Comparison of ENCODE assay signal across 1 cellular context in the genomic region with DNA sequence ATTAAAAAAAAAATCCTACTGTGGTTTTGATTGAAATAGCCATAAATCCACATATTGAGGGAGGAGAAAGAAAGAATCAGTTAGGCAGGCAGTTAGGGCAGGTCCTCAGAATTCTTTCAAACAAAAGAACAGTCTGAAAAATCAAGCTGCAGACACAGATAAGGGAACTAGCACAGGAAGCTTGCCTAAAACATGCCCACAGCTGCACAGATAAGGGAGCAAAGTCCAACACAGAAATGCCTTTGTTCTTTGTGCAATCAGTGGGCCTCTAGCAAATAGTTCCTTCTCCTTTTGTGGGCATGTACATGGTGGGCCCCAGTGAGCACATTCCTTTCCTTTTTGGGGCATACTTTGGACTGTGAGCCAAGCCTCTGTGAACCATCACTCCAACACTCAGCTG.
A peak's percentile ranks its signal among the peaks of the same experiment; 100 is the strongest.
TF ChIP-seq lines count a peak whose summit lies in the region.

No MANE protein-coding gene starts in this region.

TF ChIP-seq in K562, 482 proteins besides CTCF, POLR2A, EP300 and RAD21 (continued from another document):
- TF ChIP-seq PURB (CRISPR knock-in tag; IDR thresholded peaks at IDR 0.05; ENCODE audit: low read depth): no peak
- no peak for TF ChIP-seq PRDM10 (IDR thresholded peaks at IDR 0.05; ENCODE audit: partially characterized antibody)
- peak; percentile 49; the same call in 1 of the 2 replicates for TF ChIP-seq ETV1 (tag; conservative IDR thresholded peaks at IDR 0.05; ENCODE audit: low read depth)
- peak; percentile 65 for TF ChIP-seq TEAD4 (IDR thresholded peaks at IDR 0.05; ENCODE audit: low read length)
- no peak for TF ChIP-seq TEAD4 (CRISPR knock-in tag; IDR thresholded peaks at IDR 0.05; ENCODE audit: borderline replicate concordance)
- no peak for TF ChIP-seq ZKSCAN1 (IDR thresholded peaks at IDR 0.05; ENCODE audit: low read depth, low read length)
- TF ChIP-seq USF2 (CRISPR knock-in tag; IDR thresholded peaks at IDR 0.05): no peak
- TF ChIP-seq NR3C1 (CRISPR knock-in tag; IDR thresholded peaks at IDR 0.05): no peak
- TF ChIP-seq BRCA1 (IDR thresholded peaks at IDR 0.05): no peak
- TF ChIP-seq BRCA1 (CRISPR knock-in tag; IDR thresholded peaks at IDR 0.05): no peak
- TF ChIP-seq MYNN (IDR thresholded peaks at IDR 0.05): no peak
- TF ChIP-seq MYNN (CRISPR knock-in tag; IDR thresholded peaks at IDR 0.05): no peak
- peak; percentile 63 for TF ChIP-seq ARID1B (IDR thresholded peaks at IDR 0.05)
- no peak for TF ChIP-seq NFRKB (IDR thresholded peaks at IDR 0.05; ENCODE audit: low read depth)
- 0 out of 2 replicates have a peak, but pooled peaks have one; percentile 27 for TF ChIP-seq SMAD4 (CRISPR knock-in tag; conservative IDR thresholded peaks at IDR 0.05)
- TF ChIP-seq SOX6 (IDR thresholded peaks at IDR 0.05): peak; percentile 90
- no peak for TF ChIP-seq ZNF324 (CRISPR knock-in tag; IDR thresholded peaks at IDR 0.05)
- no peak for TF ChIP-seq SLC30A9 (CRISPR knock-in tag; IDR thresholded peaks at IDR 0.05)
- peak; percentile 91 to 92 for TF ChIP-seq TRIM24 (IDR thresholded peaks at IDR 0.05)
- peak; percentile 40; the same call in 1 of the 2 replicates for TF ChIP-seq DPF2 (IDR thresholded peaks at IDR 0.05)
- no peak for TF ChIP-seq ZHX1 (conservative IDR thresholded peaks at IDR 0.05; ENCODE audit: low read length)
- TF ChIP-seq STAT5A (IDR thresholded peaks at IDR 0.05; ENCODE audit: borderline replicate concordance, low read length): no peak
- TF ChIP-seq, protein P1, sequence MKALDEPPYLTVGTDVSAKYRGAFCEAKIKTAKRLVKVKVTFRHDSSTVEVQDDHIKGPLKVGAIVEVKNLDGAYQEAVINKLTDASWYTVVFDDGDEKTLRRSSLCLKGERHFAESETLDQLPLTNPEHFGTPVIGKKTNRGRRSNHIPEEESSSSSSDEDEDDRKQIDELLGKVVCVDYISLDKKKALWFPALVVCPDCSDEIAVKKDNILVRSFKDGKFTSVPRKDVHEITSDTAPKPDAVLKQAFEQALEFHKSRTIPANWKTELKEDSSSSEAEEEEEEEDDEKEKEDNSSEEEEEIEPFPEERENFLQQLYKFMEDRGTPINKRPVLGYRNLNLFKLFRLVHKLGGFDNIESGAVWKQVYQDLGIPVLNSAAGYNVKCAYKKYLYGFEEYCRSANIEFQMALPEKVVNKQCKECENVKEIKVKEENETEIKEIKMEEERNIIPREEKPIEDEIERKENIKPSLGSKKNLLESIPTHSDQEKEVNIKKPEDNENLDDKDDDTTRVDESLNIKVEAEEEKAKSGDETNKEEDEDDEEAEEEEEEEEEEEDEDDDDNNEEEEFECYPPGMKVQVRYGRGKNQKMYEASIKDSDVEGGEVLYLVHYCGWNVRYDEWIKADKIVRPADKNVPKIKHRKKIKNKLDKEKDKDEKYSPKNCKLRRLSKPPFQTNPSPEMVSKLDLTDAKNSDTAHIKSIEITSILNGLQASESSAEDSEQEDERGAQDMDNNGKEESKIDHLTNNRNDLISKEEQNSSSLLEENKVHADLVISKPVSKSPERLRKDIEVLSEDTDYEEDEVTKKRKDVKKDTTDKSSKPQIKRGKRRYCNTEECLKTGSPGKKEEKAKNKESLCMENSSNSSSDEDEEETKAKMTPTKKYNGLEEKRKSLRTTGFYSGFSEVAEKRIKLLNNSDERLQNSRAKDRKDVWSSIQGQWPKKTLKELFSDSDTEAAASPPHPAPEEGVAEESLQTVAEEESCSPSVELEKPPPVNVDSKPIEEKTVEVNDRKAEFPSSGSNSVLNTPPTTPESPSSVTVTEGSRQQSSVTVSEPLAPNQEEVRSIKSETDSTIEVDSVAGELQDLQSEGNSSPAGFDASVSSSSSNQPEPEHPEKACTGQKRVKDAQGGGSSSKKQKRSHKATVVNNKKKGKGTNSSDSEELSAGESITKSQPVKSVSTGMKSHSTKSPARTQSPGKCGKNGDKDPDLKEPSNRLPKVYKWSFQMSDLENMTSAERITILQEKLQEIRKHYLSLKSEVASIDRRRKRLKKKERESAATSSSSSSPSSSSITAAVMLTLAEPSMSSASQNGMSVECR (CRISPR knock-in tag; IDR thresholded peaks at IDR 0.05): no peak
- peak; percentile 96 for TF ChIP-seq TRIM28 (IDR thresholded peaks at IDR 0.05)
- TF ChIP-seq MITF (IDR thresholded peaks at IDR 0.05): no peak
- TF ChIP-seq ZFP30 (CRISPR knock-in tag; IDR thresholded peaks at IDR 0.05; ENCODE audit: borderline replicate concordance): no peak
- peak in 1 of 2 experiments; percentile 97; a peak in 2 of 3 replicates for TF ChIP-seq CBX3 (IDR thresholded peaks at IDR 0.05; ENCODE audit: borderline replicate concordance in 1 of 2, low read length in 2 of 2)
- no peak for TF ChIP-seq MBD2 (IDR thresholded peaks at IDR 0.05; ENCODE audit: borderline replicate concordance, low read depth)
- no peak for TF ChIP-seq PHF20 (IDR thresholded peaks at IDR 0.05; ENCODE audit: partially characterized antibody)
TF ChIP-seq in K562: peak in this region for 24.
